In genomic region chr17:7132511-7133094, GRCh38 we compare ENCODE assay signal across 1 cellular context.
TF ChIP-seq lines count a peak whose summit lies in the region.

No MANE protein-coding gene starts in this region.

TF ChIP-seq in GM23338, 12 proteins besides CTCF, POLR2A, EP300 and RAD21 (continued from another document):
- TF ChIP-seq ZNF462 (CRISPR knock-in tag; IDR thresholded peaks at IDR 0.05) = no peak
- TF ChIP-seq EZH2phosphoT487 (IDR thresholded peaks at IDR 0.05; ENCODE audit: unreplicated experiment) = no peak
- TF ChIP-seq, protein P1, sequence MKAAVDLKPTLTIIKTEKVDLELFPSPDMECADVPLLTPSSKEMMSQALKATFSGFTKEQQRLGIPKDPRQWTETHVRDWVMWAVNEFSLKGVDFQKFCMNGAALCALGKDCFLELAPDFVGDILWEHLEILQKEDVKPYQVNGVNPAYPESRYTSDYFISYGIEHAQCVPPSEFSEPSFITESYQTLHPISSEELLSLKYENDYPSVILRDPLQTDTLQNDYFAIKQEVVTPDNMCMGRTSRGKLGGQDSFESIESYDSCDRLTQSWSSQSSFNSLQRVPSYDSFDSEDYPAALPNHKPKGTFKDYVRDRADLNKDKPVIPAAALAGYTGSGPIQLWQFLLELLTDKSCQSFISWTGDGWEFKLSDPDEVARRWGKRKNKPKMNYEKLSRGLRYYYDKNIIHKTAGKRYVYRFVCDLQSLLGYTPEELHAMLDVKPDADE (IDR thresholded peaks at IDR 0.05) = peak; percentile 13; the same call in 1 of the 2 replicates
